In genomic region chr10:23171232-23171876, GRCh38 we compare ENCODE assay signal across 1 cellular context.
TF ChIP-seq lines count a peak whose summit lies in the region.

No MANE protein-coding gene starts in this region.

TF ChIP-seq in HepG2, 621 proteins besides CTCF, POLR2A, EP300 and RAD21 (continued from another document and continues in another):
- peak; percentile 63; the same call in 1 of the 2 replicates for TF ChIP-seq TGIF2 (CRISPR knock-in tag; IDR thresholded peaks at IDR 0.05)
- TF ChIP-seq HMGXB4 (CRISPR knock-in tag; IDR thresholded peaks at IDR 0.05; ENCODE audit: borderline replicate concordance in 1 of 2, low read depth in 1 of 2) = no peak
- TF ChIP-seq NCOA5 (CRISPR knock-in tag; IDR thresholded peaks at IDR 0.05) = no peak
- no peak for TF ChIP-seq ZBTB37 (CRISPR knock-in tag; IDR thresholded peaks at IDR 0.05)
- no peak for TF ChIP-seq RELA (CRISPR knock-in tag; IDR thresholded peaks at IDR 0.05)
- no peak for TF ChIP-seq ATRX (CRISPR knock-in tag; IDR thresholded peaks at IDR 0.05; ENCODE audit: borderline replicate concordance)
- no peak for TF ChIP-seq GFI1 (CRISPR knock-in tag; IDR thresholded peaks at IDR 0.05; ENCODE audit: borderline replicate concordance)
- 0 out of 2 replicates have a peak, but pooled peaks have one; percentile 56 for TF ChIP-seq MTF1 (CRISPR knock-in tag; IDR thresholded peaks at IDR 0.05)
- TF ChIP-seq ZNF777 (CRISPR knock-in tag; IDR thresholded peaks at IDR 0.05) = no peak
- no peak for TF ChIP-seq ZNF709 (CRISPR knock-in tag; IDR thresholded peaks at IDR 0.05)
- TF ChIP-seq, protein P1, sequence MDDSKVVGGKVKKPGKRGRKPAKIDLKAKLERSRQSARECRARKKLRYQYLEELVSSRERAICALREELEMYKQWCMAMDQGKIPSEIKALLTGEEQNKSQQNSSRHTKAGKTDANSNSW (CRISPR knock-in tag; IDR thresholded peaks at IDR 0.05; ENCODE audit: borderline replicate concordance) = no peak
- TF ChIP-seq, protein P2, sequence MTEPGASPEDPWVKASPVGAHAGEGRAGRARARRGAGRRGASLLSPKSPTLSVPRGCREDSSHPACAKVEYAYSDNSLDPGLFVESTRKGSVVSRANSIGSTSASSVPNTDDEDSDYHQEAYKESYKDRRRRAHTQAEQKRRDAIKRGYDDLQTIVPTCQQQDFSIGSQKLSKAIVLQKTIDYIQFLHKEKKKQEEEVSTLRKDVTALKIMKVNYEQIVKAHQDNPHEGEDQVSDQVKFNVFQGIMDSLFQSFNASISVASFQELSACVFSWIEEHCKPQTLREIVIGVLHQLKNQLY (CRISPR knock-in tag; IDR thresholded peaks at IDR 0.05) = no peak
- TF ChIP-seq RBM39 (IDR thresholded peaks at IDR 0.05; ENCODE audit: low read depth, low read length, poor library complexity, severe bottlenecking) = no peak
- TF ChIP-seq PRMT3 (CRISPR knock-in tag; IDR thresholded peaks at IDR 0.05; ENCODE audit: borderline replicate concordance, low read depth) = no peak
- no peak for TF ChIP-seq PHF21A (CRISPR knock-in tag; IDR thresholded peaks at IDR 0.05)
- TF ChIP-seq FOXP1 (IDR thresholded peaks at IDR 0.05) = no peak
- TF ChIP-seq FOXP1 (CRISPR knock-in tag; IDR thresholded peaks at IDR 0.05) = no peak
- TF ChIP-seq ZNF781 (CRISPR knock-in tag; IDR thresholded peaks at IDR 0.05; ENCODE audit: borderline replicate concordance, not compliant biosample characterization) = no peak
- TF ChIP-seq MAX (IDR thresholded peaks at IDR 0.05) = peak; percentile 53; the same call in 1 of the 2 replicates
- no peak for TF ChIP-seq IRF2 (CRISPR knock-in tag; IDR thresholded peaks at IDR 0.05)
- TF ChIP-seq, protein P3, sequence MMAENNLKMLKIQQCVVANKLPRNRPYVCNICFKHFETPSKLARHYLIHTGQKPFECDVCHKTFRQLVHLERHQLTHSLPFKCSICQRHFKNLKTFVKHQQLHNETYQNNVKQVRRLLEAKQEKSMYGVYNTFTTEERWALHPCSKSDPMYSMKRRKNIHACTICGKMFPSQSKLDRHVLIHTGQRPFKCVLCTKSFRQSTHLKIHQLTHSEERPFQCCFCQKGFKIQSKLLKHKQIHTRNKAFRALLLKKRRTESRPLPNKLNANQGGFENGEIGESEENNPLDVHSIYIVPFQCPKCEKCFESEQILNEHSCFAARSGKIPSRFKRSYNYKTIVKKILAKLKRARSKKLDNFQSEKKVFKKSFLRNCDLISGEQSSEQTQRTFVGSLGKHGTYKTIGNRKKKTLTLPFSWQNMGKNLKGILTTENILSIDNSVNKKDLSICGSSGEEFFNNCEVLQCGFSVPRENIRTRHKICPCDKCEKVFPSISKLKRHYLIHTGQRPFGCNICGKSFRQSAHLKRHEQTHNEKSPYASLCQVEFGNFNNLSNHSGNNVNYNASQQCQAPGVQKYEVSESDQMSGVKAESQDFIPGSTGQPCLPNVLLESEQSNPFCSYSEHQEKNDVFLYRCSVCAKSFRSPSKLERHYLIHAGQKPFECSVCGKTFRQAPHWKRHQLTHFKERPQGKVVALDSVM (CRISPR knock-in tag; IDR thresholded peaks at IDR 0.05) = no peak
- no peak for TF ChIP-seq TAF15 (IDR thresholded peaks at IDR 0.05; ENCODE audit: low read depth, low read length, poor library complexity, severe bottlenecking)
- TF ChIP-seq ZNF607 (CRISPR knock-in tag; IDR thresholded peaks at IDR 0.05; ENCODE audit: borderline replicate concordance) = no peak
- no peak for TF ChIP-seq ZNF773 (CRISPR knock-in tag; IDR thresholded peaks at IDR 0.05; ENCODE audit: borderline replicate concordance)
- TF ChIP-seq ZNF136 (CRISPR knock-in tag; IDR thresholded peaks at IDR 0.05; ENCODE audit: low read depth) = no peak
- TF ChIP-seq ZNF382 (CRISPR knock-in tag; IDR thresholded peaks at IDR 0.05; ENCODE audit: borderline replicate concordance) = no peak
- no peak for TF ChIP-seq SAFB2 (CRISPR knock-in tag; IDR thresholded peaks at IDR 0.05; ENCODE audit: borderline replicate concordance, low read depth)
- no peak; the same call in 1 of the 2 replicates for TF ChIP-seq JDP2 (CRISPR knock-in tag; IDR thresholded peaks at IDR 0.05; ENCODE audit: borderline replicate concordance)
- TF ChIP-seq, protein P4, sequence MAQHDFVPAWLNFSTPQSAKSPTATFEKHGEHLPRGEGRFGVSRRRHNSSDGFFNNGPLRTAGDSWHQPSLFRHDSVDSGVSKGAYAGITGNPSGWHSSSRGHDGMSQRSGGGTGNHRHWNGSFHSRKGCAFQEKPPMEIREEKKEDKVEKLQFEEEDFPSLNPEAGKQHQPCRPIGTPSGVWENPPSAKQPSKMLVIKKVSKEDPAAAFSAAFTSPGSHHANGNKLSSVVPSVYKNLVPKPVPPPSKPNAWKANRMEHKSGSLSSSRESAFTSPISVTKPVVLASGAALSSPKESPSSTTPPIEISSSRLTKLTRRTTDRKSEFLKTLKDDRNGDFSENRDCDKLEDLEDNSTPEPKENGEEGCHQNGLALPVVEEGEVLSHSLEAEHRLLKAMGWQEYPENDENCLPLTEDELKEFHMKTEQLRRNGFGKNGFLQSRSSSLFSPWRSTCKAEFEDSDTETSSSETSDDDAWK (CRISPR knock-in tag; IDR thresholded peaks at IDR 0.05) = no peak
- TF ChIP-seq MIER3 (CRISPR knock-in tag; IDR thresholded peaks at IDR 0.05; ENCODE audit: borderline replicate concordance) = no peak
- no peak for TF ChIP-seq FOSL2 (CRISPR knock-in tag; IDR thresholded peaks at IDR 0.05)
- no peak for TF ChIP-seq CREM (IDR thresholded peaks at IDR 0.05)
- no peak for TF ChIP-seq CREM (CRISPR knock-in tag; IDR thresholded peaks at IDR 0.05)
- TF ChIP-seq, protein P5, sequence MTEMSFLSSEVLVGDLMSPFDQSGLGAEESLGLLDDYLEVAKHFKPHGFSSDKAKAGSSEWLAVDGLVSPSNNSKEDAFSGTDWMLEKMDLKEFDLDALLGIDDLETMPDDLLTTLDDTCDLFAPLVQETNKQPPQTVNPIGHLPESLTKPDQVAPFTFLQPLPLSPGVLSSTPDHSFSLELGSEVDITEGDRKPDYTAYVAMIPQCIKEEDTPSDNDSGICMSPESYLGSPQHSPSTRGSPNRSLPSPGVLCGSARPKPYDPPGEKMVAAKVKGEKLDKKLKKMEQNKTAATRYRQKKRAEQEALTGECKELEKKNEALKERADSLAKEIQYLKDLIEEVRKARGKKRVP (CRISPR knock-in tag; IDR thresholded peaks at IDR 0.05) = no peak
- TF ChIP-seq HNF4G (IDR thresholded peaks at IDR 0.05; ENCODE audit: borderline replicate concordance, low read depth, low read length) = no peak
- no peak for TF ChIP-seq HNF4G (CRISPR knock-in tag; IDR thresholded peaks at IDR 0.05; ENCODE audit: borderline replicate concordance, low read depth)
- TF ChIP-seq PLSCR1 (CRISPR knock-in tag; IDR thresholded peaks at IDR 0.05; ENCODE audit: borderline replicate concordance) = no peak
- TF ChIP-seq MXD3 (CRISPR knock-in tag; IDR thresholded peaks at IDR 0.05) = no peak; the same call in 1 of the 2 replicates
- no peak for TF ChIP-seq ZNF460 (CRISPR knock-in tag; IDR thresholded peaks at IDR 0.05; ENCODE audit: borderline replicate concordance)
- TF ChIP-seq, protein P6, sequence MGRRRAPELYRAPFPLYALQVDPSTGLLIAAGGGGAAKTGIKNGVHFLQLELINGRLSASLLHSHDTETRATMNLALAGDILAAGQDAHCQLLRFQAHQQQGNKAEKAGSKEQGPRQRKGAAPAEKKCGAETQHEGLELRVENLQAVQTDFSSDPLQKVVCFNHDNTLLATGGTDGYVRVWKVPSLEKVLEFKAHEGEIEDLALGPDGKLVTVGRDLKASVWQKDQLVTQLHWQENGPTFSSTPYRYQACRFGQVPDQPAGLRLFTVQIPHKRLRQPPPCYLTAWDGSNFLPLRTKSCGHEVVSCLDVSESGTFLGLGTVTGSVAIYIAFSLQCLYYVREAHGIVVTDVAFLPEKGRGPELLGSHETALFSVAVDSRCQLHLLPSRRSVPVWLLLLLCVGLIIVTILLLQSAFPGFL (CRISPR knock-in tag; IDR thresholded peaks at IDR 0.05) = no peak
- TF ChIP-seq ZNF496 (CRISPR knock-in tag; IDR thresholded peaks at IDR 0.05; ENCODE audit: insufficient replicate concordance) = no peak
- no peak for TF ChIP-seq HMG20A (CRISPR knock-in tag; IDR thresholded peaks at IDR 0.05; ENCODE audit: borderline replicate concordance)
- TF ChIP-seq LBX2 (CRISPR knock-in tag; IDR thresholded peaks at IDR 0.05; ENCODE audit: borderline replicate concordance) = no peak
- no peak for TF ChIP-seq ZNF432 (CRISPR knock-in tag; IDR thresholded peaks at IDR 0.05; ENCODE audit: borderline replicate concordance)
- peak; percentile 76 for TF ChIP-seq ZNF441 (CRISPR knock-in tag; IDR thresholded peaks at IDR 0.05; ENCODE audit: borderline replicate concordance)
- no peak for TF ChIP-seq MYNN (CRISPR knock-in tag; IDR thresholded peaks at IDR 0.05; ENCODE audit: low read depth)
- no peak for TF ChIP-seq PRDM10 (CRISPR knock-in tag; IDR thresholded peaks at IDR 0.05; ENCODE audit: low read depth)
- TF ChIP-seq MEIS1 (CRISPR knock-in tag; IDR thresholded peaks at IDR 0.05; ENCODE audit: borderline replicate concordance) = no peak
- no peak for TF ChIP-seq POLR2AphosphoS2 (IDR thresholded peaks at IDR 0.05; ENCODE audit: low read depth, low read length)
- TF ChIP-seq ZNF883 (CRISPR knock-in tag; IDR thresholded peaks at IDR 0.05; ENCODE audit: not compliant biosample characterization) = no peak
